In the genomic region with DNA sequence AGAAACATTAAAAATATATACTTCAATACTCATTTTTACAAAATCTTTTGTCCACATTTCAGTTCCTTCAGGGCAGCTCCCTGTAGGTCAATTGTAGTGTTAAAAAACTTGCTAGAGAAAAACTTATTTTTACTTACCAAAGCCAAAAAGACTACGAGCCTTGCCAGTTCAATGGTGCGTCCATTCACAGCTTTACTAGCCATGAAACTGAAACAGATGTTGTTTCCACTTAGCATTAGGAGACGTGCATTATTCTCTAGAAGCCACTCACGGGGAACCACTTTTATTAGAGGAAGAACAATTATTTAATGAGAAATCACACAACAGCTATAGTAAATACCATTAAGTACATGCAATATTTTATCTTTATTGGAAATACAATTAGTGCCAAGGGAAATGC, we compare ENCODE assay signal across 24 cellular contexts. TPM values are rescaled to one million over a fixed set of nuclear protein-coding genes. Genes with fewer than 3 reads are reported as not detected.
A peak's percentile ranks its signal among the peaks of the same experiment; 100 is the strongest.
DNase-seq lines count a peak whose midpoint lies in the region; ATAC-seq and TF ChIP-seq lines count a peak whose summit lies in the region.
"Had no signal": no experiment of that assay in that cellular context is flagged by ENCODE, and none has a peak within 500 bp of the region (broad histone marks: within the 10 kb centered on the region; RNA-seq: fewer than 3 reads in every experiment).

No MANE protein-coding gene starts in this region.

- H3K27me3 ChIP-seq in endocrine pancreas (ENCODE audit: control insufficient read depth, insufficient read depth, low read length): no peaks in the 10 kb centered on the region
- H3K27me3 ChIP-seq: ascending aorta, esophagus muscularis mucosa, stomach, upper lobe of left lung had no signal

- no peaks in the 10 kb centered on the region for H3K36me3 Mint-ChIP-seq in natural killer cell
- H3K36me3 Mint-ChIP-seq: activated naive CD4-positive, alpha-beta T cell treated with anti-CD3 and anti-CD28 coated beads, Interleukin-2, amount 10 ng/mL, durations not matched to agents 7 days and 5 days; mesothelial cell of epicardium; WTC11 had no signal

- no peak overlapping the region for H3K27ac Mint-ChIP-seq in natural killer cell
- H3K27ac Mint-ChIP-seq: activated CD8-positive, alpha-beta T cell treated with anti-CD3 and anti-CD28 coated beads for 36 hours; activated naive CD4-positive, alpha-beta T cell treated with anti-CD3 and anti-CD28 coated beads, Interleukin-2, amount 10 ng/mL, durations not matched to agents 7 days and 5 days; mesothelial cell of epicardium; WTC11 had no signal

- ATAC-seq in sciatic nerve (no peak), natural killer cell (no peak)
- ATAC-seq: activated CD8-positive, alpha-beta T cell treated with anti-CD3 and anti-CD28 coated beads for 36 hours; left colon; psoas muscle; WTC11 had no signal

- TF ChIP-seq CTCF in natural killer cell (IDR thresholded peaks at IDR 0.05): no peak

- no peaks in the 10 kb centered on the region for H3K36me3 ChIP-seq in endocrine pancreas (ENCODE audit: control insufficient read depth, insufficient read depth, low read length)
- H3K36me3 ChIP-seq: ascending aorta, esophagus muscularis mucosa, stomach, upper lobe of left lung had no signal

- no peaks in the 10 kb centered on the region for H3K9me3 Mint-ChIP-seq in natural killer cell
- H3K9me3 Mint-ChIP-seq: activated CD8-positive, alpha-beta T cell treated with anti-CD3 and anti-CD28 coated beads for 36 hours; activated naive CD4-positive, alpha-beta T cell treated with anti-CD3 and anti-CD28 coated beads, Interleukin-2, amount 10 ng/mL, durations not matched to agents 7 days and 5 days; mesothelial cell of epicardium; WTC11 had no signal

- POLR2A ChIA-PET in HEK293T (lab: Yijun Ruan, JAX): interaction anchor here (1.0 kb wide), 1 partner anchor 73 kb away, joined by 3 read pairs; a partner anchor contains a TSS

- no peaks in the 10 kb centered on the region for H3K4me1 ChIP-seq in endocrine pancreas (ENCODE audit: control insufficient read depth, insufficient read depth, low read length)
- H3K4me1 ChIP-seq: ascending aorta, psoas muscle, upper lobe of left lung had no signal

- H3K4me1 Mint-ChIP-seq in natural killer cell: no peaks in the 10 kb centered on the region

- H3K27me3 Mint-ChIP-seq in natural killer cell (ENCODE audit: low read depth in 2 of 2): no peaks in the 10 kb centered on the region
- H3K27me3 Mint-ChIP-seq: activated CD8-positive, alpha-beta T cell treated with anti-CD3 and anti-CD28 coated beads for 36 hours; activated naive CD4-positive, alpha-beta T cell treated with anti-CD3 and anti-CD28 coated beads, Interleukin-2, amount 10 ng/mL, durations not matched to agents 7 days and 5 days had no signal

- H3K4me3 Mint-ChIP-seq in natural killer cell: no peak overlapping the region
- H3K4me3 Mint-ChIP-seq: activated CD8-positive, alpha-beta T cell treated with anti-CD3 and anti-CD28 coated beads for 36 hours; activated naive CD4-positive, alpha-beta T cell treated with anti-CD3 and anti-CD28 coated beads, Interleukin-2, amount 10 ng/mL, durations not matched to agents 7 days and 5 days; mesothelial cell of epicardium; WTC11 had no signal

- intact Hi-C loops in sciatic nerve (cut with DNase I) (no loop called here), natural killer cell (cut with micrococcal nuclease) (no loop called here)

- peak; percentile 9 for DNase-seq in NCI-H2171 treated with DMSO at 0.1 percent for 48 hours (lab: John Stamatoyannopoulos, UW)
- DNase-seq in NCI-H2171 (lab: John Stamatoyannopoulos, UW): no peak
- DNase-seq in NCI-H1105 treated with DMSO at 0.1 percent for 48 hours (lab: John Stamatoyannopoulos, UW): peak; percentile 67
- DNase-seq in HuH-7 (ENCODE audit: low spot score): no peak
- no peak for DNase-seq in HEK293T (ENCODE audit: extremely low spot score)
- DNase-seq in sciatic nerve (ENCODE audit: low spot score): no peak
- no peak for DNase-seq in natural killer cell
- DNase-seq: activated CD8-positive, alpha-beta T cell treated with anti-CD3 and anti-CD28 coated beads for 36 hours; activated naive CD4-positive, alpha-beta T cell treated with anti-CD3 and anti-CD28 coated beads, Interleukin-2, amount 10 ng/mL, durations not matched to agents 7 days and 5 days; activated T-cell treated with anti-CD3 and anti-CD28 coated beads, Interleukin-2, amount 50 U/mL, for 1 hour; C1 segment of cervical spinal cord; cerebellar nuclear complex; left colon; psoas muscle; small intestine; stimulated activated CD4-positive, alpha-beta T cell treated with anti-CD3 and anti-CD28 coated beads, Interleukin-2, amount 100 ng/mL, for 48 hours; stomach; upper lobe of left lung had no signal

- CTCF ChIA-PET in HEK293T (lab: Yijun Ruan, JAX): no interaction called here

- no peak overlapping the region for H3K9ac ChIP-seq in endocrine pancreas (ENCODE audit: control insufficient read depth, insufficient read depth, low read length)

- peak overlapping the region; percentile 29 for H3K4me3 ChIP-seq in endocrine pancreas (ENCODE audit: control insufficient read depth, insufficient read depth, low read length)
- H3K4me3 ChIP-seq: esophagus muscularis mucosa, psoas muscle, stomach, upper lobe of left lung had no signal

- H3K9me3 ChIP-seq in endocrine pancreas (ENCODE audit: control insufficient read depth, low read length): no peaks in the 10 kb centered on the region
- H3K9me3 ChIP-seq: ascending aorta, esophagus muscularis mucosa, psoas muscle, stomach, upper lobe of left lung had no signal

TF ChIP-seq in HEK293T, 16 proteins besides CTCF, POLR2A, EP300 and RAD21:
- no peak for TF ChIP-seq SUZ12 (IDR thresholded peaks at IDR 0.05)
- TF ChIP-seq SP1 (IDR thresholded peaks at IDR 0.05): no peak
- no peak for TF ChIP-seq NFRKB (IDR thresholded peaks at IDR 0.05)
- TF ChIP-seq FOXM1 (IDR thresholded peaks at IDR 0.05; ENCODE audit: borderline replicate concordance): no peak
- TF ChIP-seq HDGF (IDR thresholded peaks at IDR 0.05; ENCODE audit: borderline replicate concordance): no peak
- no peak for TF ChIP-seq L3MBTL2 (conservative IDR thresholded peaks at IDR 0.05)
- TF ChIP-seq TARDBP (IDR thresholded peaks at IDR 0.05): no peak
- TF ChIP-seq ARNT (IDR thresholded peaks at IDR 0.05): no peak
- TF ChIP-seq ELF4 (IDR thresholded peaks at IDR 0.05): no peak
- no peak for TF ChIP-seq BHLHE40 (IDR thresholded peaks at IDR 0.05; ENCODE audit: borderline replicate concordance)
- TF ChIP-seq FOXA1 (IDR thresholded peaks at IDR 0.05): no peak
- no peak for TF ChIP-seq CTBP1 (IDR thresholded peaks at IDR 0.05; ENCODE audit: borderline replicate concordance)
- no peak for TF ChIP-seq ZNF384 (IDR thresholded peaks at IDR 0.05)
- TF ChIP-seq FOXK2 (IDR thresholded peaks at IDR 0.05): no peak
- TF ChIP-seq, protein P1, sequence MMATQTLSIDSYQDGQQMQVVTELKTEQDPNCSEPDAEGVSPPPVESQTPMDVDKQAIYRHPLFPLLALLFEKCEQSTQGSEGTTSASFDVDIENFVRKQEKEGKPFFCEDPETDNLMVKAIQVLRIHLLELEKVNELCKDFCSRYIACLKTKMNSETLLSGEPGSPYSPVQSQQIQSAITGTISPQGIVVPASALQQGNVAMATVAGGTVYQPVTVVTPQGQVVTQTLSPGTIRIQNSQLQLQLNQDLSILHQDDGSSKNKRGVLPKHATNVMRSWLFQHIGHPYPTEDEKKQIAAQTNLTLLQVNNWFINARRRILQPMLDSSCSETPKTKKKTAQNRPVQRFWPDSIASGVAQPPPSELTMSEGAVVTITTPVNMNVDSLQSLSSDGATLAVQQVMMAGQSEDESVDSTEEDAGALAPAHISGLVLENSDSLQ (IDR thresholded peaks at IDR 0.05): no peak
- no peak for TF ChIP-seq LEF1 (IDR thresholded peaks at IDR 0.05; ENCODE audit: borderline replicate concordance)

RNA-seq across cellular contexts. Expression of a gene that starts 24.6 kb away (rescaled TPM):
- not detected for total RNA-seq in sciatic nerve
- total RNA-seq in natural killer cell: not detected
- total RNA-seq: activated CD8-positive, alpha-beta T cell treated with anti-CD3 and anti-CD28 coated beads for 36 hours; ascending aorta; left colon; mesothelial cell of epicardium; psoas muscle; SK-MEL-5; stomach; upper lobe of left lung; WTC11 had no signal

Comparison
In these comparisons a context has a peak if more than half of its experiments do, and no peak if none do; other contexts are left out.
1. DNase-seq: peak in NCI-H2171 treated with DMSO at 0.1 percent for 48 hours (single experiment) and NCI-H1105 treated with DMSO at 0.1 percent for 48 hours (single experiment); none in NCI-H2171 (single experiment), HuH-7 (single experiment), HEK293T (single experiment), sciatic nerve (single experiment) and natural killer cell (single experiment).